Comparison of ENCODE assay signal across 16 cellular contexts in genomic region chr12:95532851-95533250, GRCh38. TPM values are rescaled to one million over a fixed set of nuclear protein-coding genes. Genes with fewer than 3 reads are reported as not detected.
DNase-seq lines count a peak whose midpoint lies in the region; ATAC-seq and TF ChIP-seq lines count a peak whose summit lies in the region.
"Had no signal": no experiment of that assay in that cellular context is flagged by ENCODE, and none has a peak within 500 bp of the region (broad histone marks: within the 10 kb centered on the region; RNA-seq: fewer than 3 reads in every experiment).

No MANE protein-coding gene starts in this region.

- H3K36me3 Mint-ChIP-seq in activated T-cell treated with anti-CD3 and anti-CD28 coated beads, Interleukin-2, amount 50 U/mL, for 72 hours (ENCODE audit: insufficient read depth in 2 of 2) = peaks cover 0 to 4% of the 10 kb centered on the region in 2 donors

- H3K27me3 Mint-ChIP-seq in activated T-cell treated with anti-CD3 and anti-CD28 coated beads, Interleukin-2, amount 50 U/mL, for 72 hours (ENCODE audit: low read depth) = no peaks in the 10 kb centered on the region
- H3K27me3 Mint-ChIP-seq: activated B cell treated with CpG ODN at 0.5 μM for 24 hours had no signal

- H3K27ac ChIP-seq in epithelial cell of prostate = no peak overlapping the region
- H3K27ac ChIP-seq in substantia nigra (ENCODE audit: low read depth, low read length, poor library complexity, severe bottlenecking) = no peak overlapping the region

- ATAC-seq in activated T-cell treated with anti-CD3 and anti-CD28 coated beads, Interleukin-2, amount 50 U/mL, for 72 hours (replicated peaks in 1 of 2) = peak; percentile 41 to 57
- ATAC-seq in omental fat pad (ENCODE audit: low FRiP score) (peak; percentile 60), GM18861 (IDR thresholded peaks at IDR 0.05; ENCODE audit: unreplicated experiment) (no peak)
- ATAC-seq: naive thymus-derived CD8-positive, alpha-beta T cell had no signal

- no peak overlapping the region for H3K4me3 Mint-ChIP-seq in activated T-cell treated with anti-CD3 and anti-CD28 coated beads, Interleukin-2, amount 50 U/mL, for 72 hours
- H3K4me3 Mint-ChIP-seq: activated B cell treated with CpG ODN at 0.5 μM for 24 hours had no signal

- no peak for DNase-seq in activated T-cell treated with anti-CD3 and anti-CD28 coated beads, Interleukin-2, amount 50 U/mL, for 72 hours
- no peak for DNase-seq in activated T-cell treated with anti-CD3 and anti-CD28 coated beads, Interleukin-2, amount 50 U/mL, for 1 hour
- DNase-seq in M059J (ENCODE audit: low read depth) (peak; percentile 35), epithelial cell of prostate (ENCODE audit: low read depth, low spot score) (peak; percentile 26), omental fat pad (ENCODE audit: low spot score) (no peak), anterior cingulate cortex (lab: John Stamatoyannopoulos, UW) (no peak), substantia nigra (lab: John Stamatoyannopoulos, UW) (no peak)
- DNase-seq: activated B cell treated with CpG ODN at 0.5 μM for 24 hours; activated effector memory CD4-positive, alpha-beta T cell treated with anti-CD3 and anti-CD28 coated beads, Interleukin-2, amount 50 U/mL, for 16 hours; DMS153; KG1; naive thymus-derived CD8-positive, alpha-beta T cell; NCI-H187 treated with DMSO at 0.1 percent for 48 hours; small intestine had no signal

- no peak for TF ChIP-seq CTCF in omental fat pad (IDR thresholded peaks at IDR 0.05)

- H3K4me1 Mint-ChIP-seq in activated T-cell treated with anti-CD3 and anti-CD28 coated beads, Interleukin-2, amount 50 U/mL, for 72 hours (ENCODE audit: low read depth) = peaks cover 31% of the 10 kb centered on the region
- H3K4me1 Mint-ChIP-seq: activated B cell treated with CpG ODN at 0.5 μM for 24 hours had no signal

- H3K9me3 Mint-ChIP-seq in activated T-cell treated with anti-CD3 and anti-CD28 coated beads, Interleukin-2, amount 50 U/mL, for 72 hours = no peaks in the 10 kb centered on the region
- H3K9me3 Mint-ChIP-seq: activated B cell treated with CpG ODN at 0.5 μM for 24 hours; naive thymus-derived CD8-positive, alpha-beta T cell had no signal

- no peak overlapping the region for H3K27ac Mint-ChIP-seq in activated T-cell treated with anti-CD3 and anti-CD28 coated beads, Interleukin-2, amount 50 U/mL, for 72 hours
- H3K27ac Mint-ChIP-seq: activated B cell treated with CpG ODN at 0.5 μM for 24 hours had no signal

RNA-seq across cellular contexts. Expression of gene USP44, which starts 18.4 kb away (rescaled TPM):
- total RNA-seq in activated T-cell treated with anti-CD3 and anti-CD28 coated beads, Interleukin-2, amount 50 U/mL, for 72 hours = 10 to 100 TPM in 1 of 2 donors, 1 to 10 TPM in 1; 8.4 to 12.0 TPM
- 0.02 TPM in 1 of 2 replicates, not detected in the other for total RNA-seq in M059J (2014; rRNA removed; shearing (Covaris generic))
- total RNA-seq in omental fat pad = 1 to 10 TPM; 1.3 to 4.7 (median 4.0) TPM
- total RNA-seq: chondrocyte had no signal

RNA-seq across cellular contexts. Expression of gene METAP2, which starts 58.9 kb away (rescaled TPM):
- total RNA-seq in activated T-cell treated with anti-CD3 and anti-CD28 coated beads, Interleukin-2, amount 50 U/mL, for 72 hours = 100 to 1,000 TPM in 1 of 2 donors, 10 to 100 TPM in 1; 93.9 to 118 TPM
- total RNA-seq in M059J (2014; rRNA removed; shearing (Covaris generic)) = 76.9 and 80.2 TPM in 2 replicates
- total RNA-seq in omental fat pad = 100 to 1,000 TPM in 1 of 4 donors, 10 to 100 TPM in 3; 50.3 to 124 (median 66.3) TPM

Comparison
In these comparisons a context has a peak if more than half of its experiments do, and no peak if none do; other contexts are left out.
1. DNase-seq: peak in M059J (single experiment) and epithelial cell of prostate (single experiment); none in activated T-cell treated with anti-CD3 and anti-CD28 coated beads, Interleukin-2, amount 50 U/mL, for 72 hours (0 of 2), activated T-cell treated with anti-CD3 and anti-CD28 coated beads, Interleukin-2, amount 50 U/mL, for 1 hour (single experiment), omental fat pad (single experiment), anterior cingulate cortex (0 of 58) and substantia nigra (0 of 49).